In the genomic region with DNA sequence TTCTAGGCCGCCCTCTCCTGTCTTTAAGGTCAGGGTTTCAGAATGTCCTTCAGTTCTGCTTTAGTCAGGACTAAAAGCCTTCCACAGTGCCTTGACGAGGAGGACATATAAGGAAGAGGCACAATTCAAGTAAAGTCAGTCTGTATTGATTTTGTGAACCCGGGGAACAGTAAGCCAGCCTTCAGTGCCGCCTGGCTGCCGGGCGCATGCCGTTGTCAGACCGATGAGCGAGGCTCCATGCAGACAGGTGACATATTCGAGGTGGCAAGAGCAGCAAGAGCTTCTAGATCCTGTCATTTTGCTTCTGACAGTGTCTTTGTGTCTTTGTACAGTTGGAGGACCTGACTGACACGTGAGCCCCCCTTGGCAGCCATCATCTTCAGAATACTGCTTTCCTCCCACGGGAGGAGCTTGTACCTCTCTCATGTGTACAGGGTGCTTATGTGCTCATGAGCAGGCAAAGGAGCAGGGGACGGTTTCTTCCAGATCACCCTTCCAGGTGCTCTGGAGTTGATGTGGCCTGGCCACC, we compare ENCODE assay signal across 18 cellular contexts.
"Had no signal": no experiment of that assay in that cellular context is flagged by ENCODE, and none has a peak within 500 bp of the region (broad histone marks: within the 10 kb centered on the region; RNA-seq: fewer than 3 reads in every experiment).

No MANE protein-coding gene starts in this region.

- ATAC-seq: activated CD8-positive, alpha-beta T cell treated with anti-CD3 and anti-CD28 coated beads for 36 hours; left colon; stimulated activated naive B cell treated with anti-CD40 and anti-IgM and Interleukin-4, amounts not matched to agents 10 μg/mL and 1 μg/mL and 100 μg/mL, for 72 hours had no signal

- H3K27ac Mint-ChIP-seq: activated CD8-positive, alpha-beta T cell treated with anti-CD3 and anti-CD28 coated beads for 36 hours; activated naive CD8-positive, alpha-beta T cell; mesothelial cell of epicardium; stimulated activated naive B cell treated with anti-CD40 and anti-IgM and Interleukin-4, amounts not matched to agents 10 μg/mL and 1 μg/mL and 100 μg/mL, for 72 hours had no signal

- H3K27ac ChIP-seq: epithelial cell of prostate, neutrophil, parathyroid adenoma, tibial artery had no signal

- H3K27me3 Mint-ChIP-seq: activated CD8-positive, alpha-beta T cell treated with anti-CD3 and anti-CD28 coated beads for 36 hours; activated naive CD8-positive, alpha-beta T cell; brain; stimulated activated naive B cell treated with anti-CD40 and anti-IgM and Interleukin-4, amounts not matched to agents 10 μg/mL and 1 μg/mL and 100 μg/mL, for 72 hours had no signal

- H3K9me3 Mint-ChIP-seq: activated CD8-positive, alpha-beta T cell treated with anti-CD3 and anti-CD28 coated beads for 36 hours; brain; mesothelial cell of epicardium; stimulated activated naive B cell treated with anti-CD40 and anti-IgM and Interleukin-4, amounts not matched to agents 10 μg/mL and 1 μg/mL and 100 μg/mL, for 72 hours had no signal

- H3K4me3 Mint-ChIP-seq: activated CD8-positive, alpha-beta T cell treated with anti-CD3 and anti-CD28 coated beads for 36 hours; activated naive CD8-positive, alpha-beta T cell; mesothelial cell of epicardium; stimulated activated naive B cell treated with anti-CD40 and anti-IgM and Interleukin-4, amounts not matched to agents 10 μg/mL and 1 μg/mL and 100 μg/mL, for 72 hours had no signal

- H3K27me3 ChIP-seq: neutrophil, tibial artery had no signal

- H3K4me3 ChIP-seq: lung, tibial artery had no signal

- H3K9me3 ChIP-seq: neutrophil, tibial artery had no signal

- DNase-seq: activated CD4-positive, alpha-beta T cell treated with anti-CD3 and anti-CD28 coated beads for 4 hours; activated CD8-positive, alpha-beta T cell treated with anti-CD3 and anti-CD28 coated beads for 36 hours; activated gamma-delta T cell; activated T-cell treated with anti-CD3 and anti-CD28 coated beads, Interleukin-2, amount 50 U/mL, for 48 hours; cerebellar nuclear complex; effector memory CD4-positive, alpha-beta T cell; left colon; stimulated activated CD4-positive, alpha-beta T cell treated with anti-CD3 and anti-CD28 coated beads, Interleukin-2, amount 100 ng/mL, for 48 hours; stimulated activated naive B cell treated with anti-CD40 and anti-IgM and Interleukin-4, amounts not matched to agents 10 μg/mL and 1 μg/mL and 100 μg/mL, for 72 hours; T-helper 2 cell; tibial artery had no signal

- H3K36me3 Mint-ChIP-seq: activated naive CD8-positive, alpha-beta T cell; stimulated activated naive B cell treated with anti-CD40 and anti-IgM and Interleukin-4, amounts not matched to agents 10 μg/mL and 1 μg/mL and 100 μg/mL, for 72 hours had no signal
